ENCODE assay signal across 16 cellular contexts in the genomic region with DNA sequence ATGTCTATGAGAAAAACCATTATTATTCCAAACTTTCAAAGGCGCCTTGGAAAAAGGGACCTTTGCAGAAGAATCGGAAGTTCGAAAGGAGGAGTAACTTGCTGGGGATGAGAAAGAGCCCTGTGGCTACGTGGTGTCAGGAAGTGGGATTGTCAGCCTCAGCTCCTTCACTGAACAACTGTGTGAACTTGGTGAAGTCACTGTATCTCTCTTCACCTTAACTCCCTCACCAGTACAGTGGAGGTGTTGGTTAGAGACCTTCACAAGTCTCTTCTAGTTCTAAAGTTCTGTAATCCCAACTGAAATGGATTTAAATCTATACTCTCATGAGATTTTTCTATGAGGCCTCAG.
A peak's percentile ranks its signal among the peaks of the same experiment; 100 is the strongest.
DNase-seq lines count a peak whose midpoint lies in the region; ATAC-seq, FAIRE-seq and TF ChIP-seq lines count a peak whose summit lies in the region.
"Had no signal": no experiment of that assay in that cellular context is flagged by ENCODE, and none has a peak within 500 bp of the region (broad histone marks: within the 10 kb centered on the region; RNA-seq: fewer than 3 reads in every experiment).

No MANE protein-coding gene starts in this region.

- WGBS in GM12878 (ENCODE audit: insufficient coverage, insufficient replicate concordance, low lambda C conversion rate, missing lambda C conversion rate), result 72% methylated on average over 4 of the region's 4 CpGs

- DNase-seq in HT1080 (ENCODE audit: low read depth), result peak; percentile 25
- DNase-seq in GM12878 (ENCODE audit: low read depth, low spot score), result no peak
- peak; percentile 24 for DNase-seq in epithelial cell of prostate (ENCODE audit: low read depth, low spot score)
- peak; percentile 46 for DNase-seq in kidney tubule cell (ENCODE audit: low spot score)
- DNase-seq in SW 1271 (lab: John Stamatoyannopoulos, UW), result no peak
- no peak for DNase-seq in left colon
- DNase-seq in MV-4-11 (lab: John Stamatoyannopoulos, UW), result no peak
- no peak for DNase-seq in G401 (ENCODE audit: low spot score)
- DNase-seq: 8988T; CD4-positive, alpha-beta memory T cell; DMS153; DMS79; GF-D8; GM23248; HCEC 1CT had no signal

- no peaks in the 10 kb centered on the region for H4K20me1 ChIP-seq in GM12878 (ENCODE audit: control insufficient read depth, insufficient read depth)
- H4K20me1 ChIP-seq: BLaER1 had no signal

- RAD21 ChIA-PET in GM12878 (lab: Charles Lee; ENCODE audit: unreplicated experiment), result interaction anchor here (1.3 to 3.0 kb wide), 3 partner anchors 168 to 289 kb away, joined by 3 to 14 read pairs (median 7); no protein-coding TSS in a partner anchor

- peaks cover 2 to 3% of the 10 kb centered on the region in 2 experiments; a peak in 2 of 4 replicates for H3K36me3 ChIP-seq in GM12878 (ENCODE audit: control insufficient read depth in 2 of 2, insufficient read depth in 2 of 2, low read length in 1 of 2)
- H3K36me3 ChIP-seq: BLaER1 had no signal

- no TSS peak for BruUV-seq in GM12878 (replicated peaks; lab: Mats Ljungman, UMichigan)

- in situ Hi-C loops in GM12878 (cut with MboI), result no loop called here
- in situ Hi-C loops in G401 (cut with HindIII; ENCODE audit: low sequenced_read_pairs), result no loop called here

- H3K27ac ChIP-seq in GM12878 (ENCODE audit: control insufficient read depth, insufficient read depth) (no peak overlapping the region), epithelial cell of prostate (peak overlapping the region; percentile 73)
- H3K27ac ChIP-seq: BLaER1, GM23248 had no signal

- H3K79me2 ChIP-seq in GM12878 (ENCODE audit: control insufficient read depth, insufficient read depth, low read length), result no peaks in the 10 kb centered on the region

- no peaks in the 10 kb centered on the region for H3K9me3 ChIP-seq in GM12878 (replicated peaks; ENCODE audit: control insufficient read depth, insufficient read depth, low read length)
- H3K9me3 ChIP-seq: BLaER1 had no signal

- no peak for TF ChIP-seq CTCF in GM12878 (IDR thresholded peaks at IDR 0.05 in 2 of 3, conservative IDR thresholded peaks at IDR 0.05 in 1 of 3; ENCODE audit: control insufficient read depth in 2 of 3, extremely low read depth in 1 of 3, insufficient read depth in 1 of 3, low read depth in 3 of 3, low read length in 3 of 3)

- no peak overlapping the region for H3K4me3 ChIP-seq in GM12878
- H3K4me3 ChIP-seq: BLaER1, GM23248 had no signal

- no peak for FAIRE-seq in GM12878 (lab: Jason Lieb, UNC)

- intact Hi-C loops in GM12878 (cut with micrococcal nuclease; ENCODE audit: unreplicated experiment), result loop anchor here (5.0 kb wide), 1 partner anchor 168 kb away; no protein-coding TSS in a partner anchor
- intact Hi-C loops in left colon (cut with DNase I, micrococcal nuclease), result no loop called here

- no peaks in the 10 kb centered on the region for H3K27me3 ChIP-seq in GM12878 (replicated peaks in 1 of 2; ENCODE audit: control insufficient read depth in 2 of 2, insufficient read depth in 2 of 2, low read length in 1 of 2)
- H3K27me3 ChIP-seq: BLaER1 had no signal

- POLR2A ChIA-PET in GM12878 (lab: Charles Lee), result interaction anchor here (0.5 to 0.7 kb wide), 2 partner anchors 14 to 1725 kb away, joined by 3 to 5 read pairs; no protein-coding TSS in a partner anchor

- no peak for TF ChIP-seq RAD21 in GM12878 (IDR thresholded peaks at IDR 0.05; ENCODE audit: insufficient read depth, low read depth, low read length)

- no peak for TF ChIP-seq POLR2A in GM12878 (IDR thresholded peaks at IDR 0.05; ENCODE audit: low read depth, low read length)

- H3K4me1 ChIP-seq in GM12878 (ENCODE audit: control insufficient read depth, insufficient read depth, low read length), result no peaks in the 10 kb centered on the region
- H3K4me1 ChIP-seq: BLaER1 had no signal

- no peak for TF ChIP-seq EP300 in GM12878 (IDR thresholded peaks at IDR 0.05; ENCODE audit: borderline replicate concordance in 1 of 2, control insufficient read depth in 1 of 2, low read depth in 2 of 2, low read length in 2 of 2)

- SMC1A ChIA-PET in GM12878 (lab: Charles Lee; ENCODE audit: uncharacterized antibody, unreplicated experiment), result interaction anchor here (0.7 to 1.2 kb wide), 3 partner anchors 24 to 167 kb away, joined by 3 read pairs; no protein-coding TSS in a partner anchor

- no peak overlapping the region for H3K9ac ChIP-seq in GM12878 (ENCODE audit: control insufficient read depth, insufficient read depth, low read length)
- H3K9ac ChIP-seq: BLaER1, GM23248 had no signal

- CTCF ChIA-PET in GM12878 (lab: Yijun Ruan, JAX), result no interaction called here

- H3K4me2 ChIP-seq in GM12878 (ENCODE audit: control insufficient read depth, insufficient read depth), result no peak overlapping the region
- H3K4me2 ChIP-seq: BLaER1 had no signal

- ATAC-seq in GM12878 (peak; percentile 47; the same call in 2 of the 3 replicates), left colon (no peak)

- H2AFZ ChIP-seq in GM12878 (ENCODE audit: control insufficient read depth, low read depth, low read length), result no peak overlapping the region
- H2AFZ ChIP-seq: GM23248 had no signal

TF ChIP-seq in GM12878, 131 proteins besides CTCF, POLR2A, EP300 and RAD21:
- TF ChIP-seq KLF5 (IDR thresholded peaks at IDR 0.05; ENCODE audit: partially characterized antibody) (no peak), KAT2A (conservative IDR thresholded peaks at IDR 0.05; ENCODE audit: control insufficient read depth, low read depth, low read length) (no peak), EGR1 (IDR thresholded peaks at IDR 0.05; ENCODE audit: borderline replicate concordance in 1 of 2, low read depth in 2 of 2, low read length in 2 of 2) (no peak), BMI1 (IDR thresholded peaks at IDR 0.05; ENCODE audit: borderline replicate concordance) (no peak), POU2F2 (IDR thresholded peaks at IDR 0.05; ENCODE audit: borderline replicate concordance, low read depth, low read length) (no peak), ZNF217 (IDR thresholded peaks at IDR 0.05) (no peak), HDAC6 (IDR thresholded peaks at IDR 0.05; ENCODE audit: unreplicated experiment) (no peak)
- TF ChIP-seq, protein P1, sequence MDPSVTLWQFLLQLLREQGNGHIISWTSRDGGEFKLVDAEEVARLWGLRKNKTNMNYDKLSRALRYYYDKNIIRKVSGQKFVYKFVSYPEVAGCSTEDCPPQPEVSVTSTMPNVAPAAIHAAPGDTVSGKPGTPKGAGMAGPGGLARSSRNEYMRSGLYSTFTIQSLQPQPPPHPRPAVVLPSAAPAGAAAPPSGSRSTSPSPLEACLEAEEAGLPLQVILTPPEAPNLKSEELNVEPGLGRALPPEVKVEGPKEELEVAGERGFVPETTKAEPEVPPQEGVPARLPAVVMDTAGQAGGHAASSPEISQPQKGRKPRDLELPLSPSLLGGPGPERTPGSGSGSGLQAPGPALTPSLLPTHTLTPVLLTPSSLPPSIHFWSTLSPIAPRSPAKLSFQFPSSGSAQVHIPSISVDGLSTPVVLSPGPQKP (IDR thresholded peaks at IDR 0.05; ENCODE audit: low read depth, low read length), result no peak
- TF ChIP-seq, protein P2, sequence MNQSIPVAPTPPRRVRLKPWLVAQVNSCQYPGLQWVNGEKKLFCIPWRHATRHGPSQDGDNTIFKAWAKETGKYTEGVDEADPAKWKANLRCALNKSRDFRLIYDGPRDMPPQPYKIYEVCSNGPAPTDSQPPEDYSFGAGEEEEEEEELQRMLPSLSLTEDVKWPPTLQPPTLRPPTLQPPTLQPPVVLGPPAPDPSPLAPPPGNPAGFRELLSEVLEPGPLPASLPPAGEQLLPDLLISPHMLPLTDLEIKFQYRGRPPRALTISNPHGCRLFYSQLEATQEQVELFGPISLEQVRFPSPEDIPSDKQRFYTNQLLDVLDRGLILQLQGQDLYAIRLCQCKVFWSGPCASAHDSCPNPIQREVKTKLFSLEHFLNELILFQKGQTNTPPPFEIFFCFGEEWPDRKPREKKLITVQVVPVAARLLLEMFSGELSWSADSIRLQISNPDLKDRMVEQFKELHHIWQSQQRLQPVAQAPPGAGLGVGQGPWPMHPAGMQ (IDR thresholded peaks at IDR 0.05; ENCODE audit: borderline replicate concordance), result no peak

Comparison
In these comparisons a context has a peak if more than half of its experiments do, and no peak if none do; other contexts are left out.
1. DNase-seq: peak in HT1080 (single experiment), epithelial cell of prostate (single experiment) and kidney tubule cell (single experiment); none in GM12878 (single experiment), SW 1271 (0 of 2), left colon (0 of 2), MV-4-11 (single experiment) and G401 (single experiment).